In the genomic region with DNA sequence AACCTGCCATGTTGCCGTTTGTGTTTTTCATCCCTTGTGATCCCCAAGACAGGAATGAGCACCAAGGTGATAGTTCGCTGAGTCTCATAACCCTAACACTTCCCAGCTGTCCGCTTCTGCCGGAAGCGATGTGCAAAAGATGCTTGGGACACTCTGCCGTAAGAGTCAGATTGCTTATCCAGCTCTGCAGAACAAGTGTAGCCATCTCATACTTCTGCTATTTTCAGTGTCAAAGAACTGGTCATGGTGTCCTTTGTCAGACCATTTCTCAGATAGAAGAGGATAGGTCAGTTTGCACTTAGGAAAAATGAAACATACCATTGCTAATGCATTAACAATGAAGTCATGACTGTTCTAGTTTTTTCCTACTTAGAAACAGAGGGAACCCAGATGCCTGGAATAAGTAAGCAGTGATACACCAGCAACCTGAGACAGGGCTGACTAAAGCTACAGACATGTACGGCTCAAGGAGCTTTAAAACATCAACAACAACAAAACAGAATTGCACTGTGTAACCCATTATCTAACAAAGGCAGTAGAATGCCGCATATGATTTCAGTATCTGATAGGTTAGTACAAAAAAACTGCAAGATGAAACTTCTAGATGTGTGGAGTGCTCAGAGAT, we compare ENCODE assay signal across 9 cellular contexts. TPM values are rescaled to one million over a fixed set of nuclear protein-coding genes. Genes with fewer than 3 reads are reported as not detected.
DNase-seq lines count a peak whose midpoint lies in the region; ATAC-seq, FAIRE-seq and TF ChIP-seq lines count a peak whose summit lies in the region.
"Had no signal": no experiment of that assay in that cellular context is flagged by ENCODE, and none has a peak within 500 bp of the region (broad histone marks: within the 10 kb centered on the region; RNA-seq: fewer than 3 reads in every experiment).

No MANE protein-coding gene starts in this region.

- WGBS in HepG2 (ENCODE audit: low lambda C conversion rate) = 66% methylated on average over 8 of the region's 8 CpGs
- 69% methylated on average over 8 of the region's 8 CpGs for WGBS in right lobe of liver (ENCODE audit: insufficient coverage, low coverage, low lambda C conversion rate, missing lambda C conversion rate)
- 88 to 93% methylated on average over 8 of the region's 8 CpGs for WGBS in ectodermal cell, 2 experiments
- 90 to 92% methylated on average over 3 to 6 of the region's 8 CpGs for WGBS in mesodermal cell (ENCODE audit: insufficient coverage in 2 of 2), 2 experiments

- H4K20me1 ChIP-seq in HepG2 (ENCODE audit: insufficient read depth, low read length) (no peaks in the 10 kb centered on the region), MM.1S (ENCODE audit: insufficient read depth, low read length) (no peaks in the 10 kb centered on the region)

- H3K9me3 ChIP-seq in HepG2 (ENCODE audit: low read length) (no peaks in the 10 kb centered on the region), right lobe of liver (no peaks in the 10 kb centered on the region), ectodermal cell (ENCODE audit: control insufficient read depth, low read length) (no peaks in the 10 kb centered on the region), mesodermal cell (ENCODE audit: control insufficient read depth, low read length) (no peaks in the 10 kb centered on the region), MM.1S (replicated peaks; ENCODE audit: insufficient read depth, low read length) (no peaks in the 10 kb centered on the region)

- H3K36me3 ChIP-seq in HepG2 (replicated peaks in 1 of 2; ENCODE audit: control insufficient read depth in 1 of 2, insufficient read depth in 2 of 2, low read length in 2 of 2) = no peaks in the 10 kb centered on the region
- H3K36me3 ChIP-seq in right lobe of liver = no peaks in the 10 kb centered on the region
- H3K36me3 ChIP-seq in ectodermal cell (ENCODE audit: control insufficient read depth, insufficient read depth, low read length) = no peaks in the 10 kb centered on the region
- H3K36me3 ChIP-seq in mesodermal cell (ENCODE audit: control insufficient read depth, insufficient read depth, low read length) = peaks cover 9% of the 10 kb centered on the region
- no peaks in the 10 kb centered on the region for H3K36me3 ChIP-seq in MM.1S (replicated peaks; ENCODE audit: insufficient read depth, low read length)

- no peak for TF ChIP-seq EP300 in HepG2 (IDR thresholded peaks at IDR 0.05; ENCODE audit: low read depth in 2 of 2, low read length in 2 of 2)
- TF ChIP-seq EP300 in HepG2 (CRISPR knock-in tag; IDR thresholded peaks at IDR 0.05; ENCODE audit: borderline replicate concordance) = no peak

- CTCF ChIA-PET in HepG2 (lab: Yijun Ruan, JAX; ENCODE audit: low intra/inter-chr PET ratio, low total read pairs) = no interaction called here

- H3K9ac ChIP-seq in HepG2 (ENCODE audit: insufficient read depth, low read depth, low read length) (no peak overlapping the region), MM.1S (ENCODE audit: low read length) (no peak overlapping the region)

- intact Hi-C loops in HepG2 (cut with micrococcal nuclease; ENCODE audit: unreplicated experiment) (no loop called here), right lobe of liver (cut with DNase I) (no loop called here)

- H3K4me3 ChIP-seq in HepG2 (replicated peaks in 1 of 3; ENCODE audit: insufficient read depth in 1 of 3, low read depth in 2 of 3, low read length in 3 of 3) (no peak overlapping the region), right lobe of liver (no peak overlapping the region), ectodermal cell (ENCODE audit: insufficient read depth, low read depth, low read length) (no peak overlapping the region), mesodermal cell (ENCODE audit: extremely low read depth, insufficient read depth, low read length, poor library complexity, severe bottlenecking) (no peak overlapping the region), MM.1S (ENCODE audit: low read length) (no peak overlapping the region)

- ATAC-seq in HepG2 (no peak), right lobe of liver (no peak)

- in situ Hi-C loops in HepG2 (cut with HindIII; ENCODE audit: extremely low pct_ligation_motif_present, low pct_unique_long_range_greater_than_20kb) = no loop called here

- H3K27me3 ChIP-seq in HepG2 (ENCODE audit: control insufficient read depth in 1 of 2, insufficient read depth in 2 of 2, low read length in 2 of 2) = no peaks in the 10 kb centered on the region; a peak in 2 of 5 replicates
- no peaks in the 10 kb centered on the region for H3K27me3 ChIP-seq in right lobe of liver
- H3K27me3 ChIP-seq in ectodermal cell (ENCODE audit: control insufficient read depth, insufficient read depth, low read length, poor library complexity, severe bottlenecking) = no peaks in the 10 kb centered on the region
- H3K27me3 ChIP-seq in MM.1S (replicated peaks; ENCODE audit: insufficient read depth, low read length) = no peaks in the 10 kb centered on the region

- H2AFZ ChIP-seq in HepG2 (ENCODE audit: low read length) (no peak overlapping the region), MM.1S (ENCODE audit: low read length) (no peak overlapping the region)

- no peaks in the 10 kb centered on the region for H3K9me2 ChIP-seq in MM.1S (replicated peaks; ENCODE audit: insufficient read depth, low read length)

- H3K4me2 ChIP-seq in HepG2 (ENCODE audit: low read depth, low read length) = no peak overlapping the region
- no peak overlapping the region for H3K4me2 ChIP-seq in MM.1S (ENCODE audit: low read depth, low read length)

- TF ChIP-seq POLR2A in HepG2 (IDR thresholded peaks at IDR 0.05; ENCODE audit: insufficient read depth in 1 of 2, low read depth in 2 of 2, low read length in 2 of 2) (no peak), right lobe of liver (IDR thresholded peaks at IDR 0.05) (no peak)

- peak; percentile 3 for DNase-seq in HepG2 (ENCODE audit: low spot score)
- no peak for DNase-seq in right lobe of liver
- DNase-seq in NCI-H187 (lab: John Stamatoyannopoulos, UW) = no peak
- DNase-seq in SKM-1 treated with dmso at 0.1 percent for 144 hours (lab: John Stamatoyannopoulos, UW; ENCODE audit: unreplicated experiment) = no peak
- DNase-seq in activated CD8-positive, alpha-beta memory T cell treated with anti-CD3 and anti-CD28 coated beads, Interleukin-2, amount 50 U/mL, for 48 hours = no peak
- DNase-seq in MM.1S = no peak
- DNase-seq: SHP77 had no signal

- TF ChIP-seq CTCF in HepG2 (CRISPR knock-in tag; IDR thresholded peaks at IDR 0.05) (no peak), right lobe of liver (IDR thresholded peaks at IDR 0.05) (no peak), MM.1S (IDR thresholded peaks at IDR 0.05; ENCODE audit: low read length) (no peak)

- H3K4me1 ChIP-seq in HepG2 (ENCODE audit: insufficient read depth, low read length) (no peaks in the 10 kb centered on the region), right lobe of liver (peaks cover 0 to 16% (median 8%) of the 10 kb centered on the region in 4 donors), ectodermal cell (ENCODE audit: control insufficient read depth, insufficient read depth, low read length) (peaks cover 37% of the 10 kb centered on the region), mesodermal cell (ENCODE audit: control insufficient read depth, insufficient read depth, low read length, poor library complexity, severe bottlenecking) (peaks cover 82% of the 10 kb centered on the region), MM.1S (ENCODE audit: low read length) (peaks cover 19% of the 10 kb centered on the region; the same call in 1 of the 2 replicates)

- POLR2A ChIA-PET in HepG2 (lab: Yijun Ruan, JAX) = no interaction called here

- H3K27ac ChIP-seq in HepG2 (ENCODE audit: extremely low read length, insufficient read depth, low read length) = no peak overlapping the region
- no peak overlapping the region for H3K27ac ChIP-seq in right lobe of liver
- H3K27ac ChIP-seq in ectodermal cell (ENCODE audit: insufficient read depth, low read depth, low read length, poor library complexity, severe bottlenecking) = peak overlapping the region; percentile 18
- H3K27ac ChIP-seq in mesodermal cell (ENCODE audit: low read depth, low read length, severe bottlenecking) = peak overlapping the region; percentile 99
- H3K27ac ChIP-seq in MM.1S (ENCODE audit: low read length) = no peak overlapping the region

- H3K79me2 ChIP-seq in HepG2 (ENCODE audit: insufficient read depth, low read length) (no peaks in the 10 kb centered on the region), MM.1S (ENCODE audit: low read length) (no peaks in the 10 kb centered on the region)

- TF ChIP-seq RAD21 in HepG2 (CRISPR knock-in tag; IDR thresholded peaks at IDR 0.05) = no peak

- no peak for FAIRE-seq in HepG2 (lab: Jason Lieb, UNC)

- BruUV-seq in HepG2 (replicated peaks; lab: Mats Ljungman, UMichigan) = no TSS peak

- peaks cover 7% of the 10 kb centered on the region; the same call in 1 of the 2 replicates for H3F3A ChIP-seq in MM.1S (ENCODE audit: insufficient read depth, low read length)

RNA-seq across cellular contexts. Expression of gene SCHIP1, which starts 15.0 kb away (rescaled TPM):
- 0.07 TPM in 1 of 2 replicates, not detected in the other for total RNA-seq in HepG2 (2016; rRNA removed; fragmentation: Illumina TruSeq; extraction: Trizol)
- total RNA-seq in HepG2 (2016; cell fraction: cytosol; rRNA removed; fragmentation: Illumina TruSeq; extraction: Trizol; ENCODE audit: low read depth) = 0.09 TPM in 1 of 2 replicates, not detected in the other
- total RNA-seq in HepG2 (2016; cell fraction: insoluble cytoplasmic fraction; rRNA removed; fragmentation: Illumina TruSeq; extraction: Trizol) = 0.13 TPM in 1 of 2 replicates, not detected in the other
- 0.03 TPM in 1 of 2 replicates, not detected in the other for total RNA-seq in HepG2 (2016; cell fraction: membrane; rRNA removed; fragmentation: Illumina TruSeq; extraction: Trizol)
- total RNA-seq in HepG2 (2016; cell fraction: nucleus; rRNA removed; fragmentation: Illumina TruSeq; extraction: Trizol) = 0.12 and 2.0 TPM in 2 replicates
- not detected in 2 replicates for polyA plus RNA-seq in HepG2 (2011; rRNA removed)
- polyA plus RNA-seq in HepG2 (2011; cell fraction: cytosol; rRNA removed) = not detected in 2 replicates
- polyA plus RNA-seq in HepG2 (2011; cell fraction: nucleus; rRNA removed) = 0.08 and 0.28 TPM in 2 replicates
- polyA plus RNA-seq in HepG2 (2012) = not detected in 2 replicates
- polyA plus RNA-seq in HepG2 (2016; cell fraction: cytosol; fragmentation: Illumina TruSeq; extraction: Trizol; ENCODE audit: low read depth) = not detected in 2 replicates
- 0.19 TPM in 1 of 2 replicates, not detected in the other for polyA plus RNA-seq in HepG2 (2016; cell fraction: insoluble cytoplasmic fraction; fragmentation: Illumina TruSeq; extraction: Trizol; ENCODE audit: low read depth)
- not detected in 2 replicates for polyA plus RNA-seq in HepG2 (2016; cell fraction: membrane; fragmentation: Illumina TruSeq; extraction: Trizol; ENCODE audit: low read depth)
- 0.18 and 0.56 TPM in 2 replicates for polyA plus RNA-seq in HepG2 (2016; cell fraction: nucleus; fragmentation: Illumina TruSeq; extraction: Trizol; ENCODE audit: insufficient read depth, low read depth)
- 5.2 TPM in 1 of 2 replicates, not detected in the other for polyA minus RNA-seq in HepG2 (2011; rRNA and poly(A)+ RNA removed; ENCODE audit: low replicate concordance)
- not detected in 2 replicates for polyA minus RNA-seq in HepG2 (2011; cell fraction: cytosol; rRNA and poly(A)+ RNA removed)
- polyA minus RNA-seq in HepG2 (2011; cell fraction: nucleus; rRNA and poly(A)+ RNA removed) = 0.13 and 0.25 TPM in 2 replicates
- total RNA-seq in right lobe of liver = 1 to 10 TPM in 5 of 6 experiments, under 1 TPM in 1; 0.74 to 2.8 (median 1.9) TPM
- 21.1 TPM for polyA plus RNA-seq in ectodermal cell (2013, experiment 1 of 4)
- 19.5 TPM for polyA plus RNA-seq in ectodermal cell (2013, experiment 2 of 4)
- 22.3 TPM for polyA plus RNA-seq in ectodermal cell (2013, experiment 3 of 4)
- 32.3 TPM for polyA plus RNA-seq in ectodermal cell (2013, experiment 4 of 4)
- 20.6 TPM for polyA plus RNA-seq in mesodermal cell (2013, experiment 1 of 2)
- polyA plus RNA-seq in mesodermal cell (2013, experiment 2 of 2) = 14.4 TPM

Comparison
In these comparisons a context has a peak if more than half of its experiments do, and no peak if none do; other contexts are left out.
1. H3K27ac ChIP-seq: peak in ectodermal cell (single experiment) and mesodermal cell (single experiment); none in HepG2 (single experiment), right lobe of liver (0 of 3) and MM.1S (single experiment).